20 cellular contexts compared by ENCODE assay signal in genomic region chr1:110535985-110536384, GRCh38. TPM values are rescaled to one million over a fixed set of nuclear protein-coding genes. Genes with fewer than 3 reads are reported as not detected.
DNase-seq lines count a peak whose midpoint lies in the region; ATAC-seq, FAIRE-seq and TF ChIP-seq lines count a peak whose summit lies in the region.
"Had no signal": no experiment of that assay in that cellular context is flagged by ENCODE, and none has a peak within 500 bp of the region (broad histone marks: within the 10 kb centered on the region; RNA-seq: fewer than 3 reads in every experiment).

No MANE protein-coding gene starts in this region.

- POLR2A ChIA-PET in A673 (lab: Charles Lee; ENCODE audit: low non-redundant PET) = no interaction called here
- POLR2A ChIA-PET in endothelial cell of umbilical vein (lab: Charles Lee) = no interaction called here
- POLR2A ChIA-PET in activated CD8-positive, alpha-beta T cell treated with anti-CD3 and anti-CD28 coated beads for 36 hours (lab: Charles Lee) = no interaction called here

- H3K9me3 Mint-ChIP-seq in activated CD8-positive, alpha-beta T cell treated with anti-CD3 and anti-CD28 coated beads for 36 hours = no peaks in the 10 kb centered on the region
- H3K9me3 Mint-ChIP-seq: HFFc6 had no signal

- BruUV-seq in A673 (replicated peaks; lab: Mats Ljungman, UMichigan) (no TSS peak), endothelial cell of umbilical vein (replicated peaks; lab: Mats Ljungman, UMichigan) (no TSS peak)

- H3K4me3 Mint-ChIP-seq in activated CD8-positive, alpha-beta T cell treated with anti-CD3 and anti-CD28 coated beads for 36 hours = no peak overlapping the region
- H3K4me3 Mint-ChIP-seq: CD4-positive, CD25-positive, alpha-beta regulatory T cell; HFFc6 had no signal

- no peak for TF ChIP-seq CTCF in A673 (conservative IDR thresholded peaks at IDR 0.05; ENCODE audit: low read depth, low read length)
- TF ChIP-seq CTCF in endothelial cell of umbilical vein (IDR thresholded peaks at IDR 0.05; ENCODE audit: extremely low read depth in 1 of 2, insufficient read depth in 1 of 2, low read depth in 1 of 2, low read length in 2 of 2) = no peak
- TF ChIP-seq CTCF in activated CD8-positive, alpha-beta T cell treated with anti-CD3 and anti-CD28 coated beads for 36 hours (IDR thresholded peaks at IDR 0.05) = no peak

- CTCF ChIA-PET in A673 (lab: Charles Lee) (no interaction called here), endothelial cell of umbilical vein (lab: Charles Lee) (interaction anchor here (1.0 to 1.1 kb wide), 2 partner anchors 11 to 40 kb away, joined by 3 read pairs; no protein-coding TSS in a partner anchor)
- CTCF ChIA-PET in activated CD8-positive, alpha-beta T cell treated with anti-CD3 and anti-CD28 coated beads for 36 hours (lab: Charles Lee) = interaction anchor here (1.1 to 4.1 kb wide), 4 partner anchors 8 to 229 kb away, joined by 5 to 21 read pairs (median 8); no protein-coding TSS in a partner anchor

- H3K9me1 ChIP-seq in endothelial cell of umbilical vein (replicated peaks; ENCODE audit: control insufficient read depth, extremely low read depth, insufficient read depth, low read length) = no peaks in the 10 kb centered on the region

- no peak overlapping the region for H3K4me2 ChIP-seq in endothelial cell of umbilical vein (ENCODE audit: insufficient read depth, low read length)
- H3K4me2 ChIP-seq: KMS-11 had no signal

- H3K4me1 Mint-ChIP-seq in activated CD8-positive, alpha-beta T cell treated with anti-CD3 and anti-CD28 coated beads for 36 hours (ENCODE audit: low read depth) = no peaks in the 10 kb centered on the region
- H3K4me1 Mint-ChIP-seq: CD4-positive, CD25-positive, alpha-beta regulatory T cell had no signal

- ATAC-seq in activated CD8-positive, alpha-beta T cell treated with anti-CD3 and anti-CD28 coated beads for 36 hours = no peak
- ATAC-seq: PC-3 had no signal

- DNase-seq in A673 (ENCODE audit: low spot score) (peak; percentile 33), DMS153 treated with DMSO at 0.1 percent for 48 hours (lab: John Stamatoyannopoulos, UW; ENCODE audit: unreplicated experiment) (peak; percentile 30), NCI-H2029 (lab: John Stamatoyannopoulos, UW) (peak; percentile 57), endothelial cell of umbilical vein (ENCODE audit: low read depth, low spot score) (no peak), HK-2 (ENCODE audit: unreplicated experiment) (no peak), NCI-H2227 treated with DMSO at 0.1 percent for 48 hours (lab: John Stamatoyannopoulos, UW) (no peak)
- DNase-seq in activated CD8-positive, alpha-beta T cell treated with anti-CD3 and anti-CD28 coated beads for 36 hours = no peak
- DNase-seq: CD4-positive, CD25-positive, alpha-beta regulatory T cell; GF-D8; HFFc6; MM.1S; NCI-H1092 treated with DMSO at 0.1 percent for 48 hours; NCI-H1930; NCI-H748 treated with DMSO at 0.1 percent for 48 hours; PC-3; SW 1271 had no signal

- no peaks in the 10 kb centered on the region for H3K36me3 ChIP-seq in A673 (ENCODE audit: insufficient read depth, low read length, poor library complexity, severe bottlenecking)
- no peaks in the 10 kb centered on the region for H3K36me3 ChIP-seq in endothelial cell of umbilical vein (ENCODE audit: control insufficient read depth in 2 of 2, extremely low read depth in 1 of 2, insufficient read depth in 2 of 2, low read length in 2 of 2)
- H3K36me3 ChIP-seq: SJSA1 had no signal

- no peak overlapping the region for H2AFZ ChIP-seq in endothelial cell of umbilical vein (ENCODE audit: low read depth, low read length)

- H3K27me3 ChIP-seq in A673 (replicated peaks; ENCODE audit: insufficient read depth, low read depth, low read length, poor library complexity) (no peaks in the 10 kb centered on the region), endothelial cell of umbilical vein (ENCODE audit: control insufficient read depth in 2 of 2, insufficient read depth in 2 of 2, low read length in 2 of 2) (no peaks in the 10 kb centered on the region)

- H3K9me3 ChIP-seq in A673 (ENCODE audit: low read depth, low read length, poor library complexity, severe bottlenecking) = no peaks in the 10 kb centered on the region
- H3K9me3 ChIP-seq in endothelial cell of umbilical vein (replicated peaks; ENCODE audit: control insufficient read depth, insufficient read depth, low read length) = no peaks in the 10 kb centered on the region
- H3K9me3 ChIP-seq: SJSA1 had no signal

- H3K9ac ChIP-seq in endothelial cell of umbilical vein (replicated peaks; ENCODE audit: extremely low read depth, insufficient read depth, low read length) = no peak overlapping the region
- H3K9ac ChIP-seq: KMS-11 had no signal

- no peaks in the 10 kb centered on the region for H4K20me1 ChIP-seq in endothelial cell of umbilical vein (replicated peaks; ENCODE audit: control insufficient read depth, extremely low read depth, insufficient read depth, low read length)

- no peaks in the 10 kb centered on the region for H3K36me3 Mint-ChIP-seq in activated CD8-positive, alpha-beta T cell treated with anti-CD3 and anti-CD28 coated beads for 36 hours (ENCODE audit: low read depth)
- H3K36me3 Mint-ChIP-seq: CD4-positive, CD25-positive, alpha-beta regulatory T cell had no signal

- H3K27ac Mint-ChIP-seq in activated CD8-positive, alpha-beta T cell treated with anti-CD3 and anti-CD28 coated beads for 36 hours = no peak overlapping the region
- H3K27ac Mint-ChIP-seq: CD4-positive, CD25-positive, alpha-beta regulatory T cell; HFFc6 had no signal

- dilution Hi-C loops in endothelial cell of umbilical vein (cut with MboI; ENCODE audit: extremely low pct_ligation_motif_present, low sequenced_read_pairs) = no loop called here

- H3K79me2 ChIP-seq in endothelial cell of umbilical vein (ENCODE audit: control insufficient read depth, insufficient read depth, low read length) = no peaks in the 10 kb centered on the region

- no peak for FAIRE-seq in endothelial cell of umbilical vein (lab: Jason Lieb, UNC)
- FAIRE-seq: GM12891, H1 had no signal

- no peak overlapping the region for H3K27ac ChIP-seq in A673 (ENCODE audit: low read depth, low read length, poor library complexity, severe bottlenecking)
- H3K27ac ChIP-seq in endothelial cell of umbilical vein (ENCODE audit: insufficient read depth, low read depth, low read length) = no peak overlapping the region
- H3K27ac ChIP-seq: KMS-11, SJSA1 had no signal

- intact Hi-C loops in A673 (cut with micrococcal nuclease; ENCODE audit: unreplicated experiment) (no loop called here), endothelial cell of umbilical vein (cut with micrococcal nuclease) (no loop called here)
- intact Hi-C loops in activated CD8-positive, alpha-beta T cell treated with anti-CD3 and anti-CD28 coated beads for 36 hours (cut with micrococcal nuclease) = no loop called here

- no peak overlapping the region for H3K4me3 ChIP-seq in A673 (ENCODE audit: low read depth, low read length, poor library complexity, severe bottlenecking)
- H3K4me3 ChIP-seq in endothelial cell of umbilical vein (replicated peaks in 1 of 3; ENCODE audit: insufficient read depth in 1 of 3, low read depth in 1 of 3, low read length in 3 of 3) = no peak overlapping the region
- H3K4me3 ChIP-seq: SJSA1 had no signal

- H3K4me1 ChIP-seq in A673 (ENCODE audit: insufficient read depth, low read length, poor library complexity, severe bottlenecking) = peaks cover 9% of the 10 kb centered on the region
- H3K4me1 ChIP-seq in endothelial cell of umbilical vein (ENCODE audit: control insufficient read depth, extremely low read depth, insufficient read depth, low read length) = no peaks in the 10 kb centered on the region
- H3K4me1 ChIP-seq: SJSA1 had no signal

- no peak for TF ChIP-seq POLR2A in endothelial cell of umbilical vein (IDR thresholded peaks at IDR 0.05; ENCODE audit: low read depth, low read length)

- H3K27me3 Mint-ChIP-seq in activated CD8-positive, alpha-beta T cell treated with anti-CD3 and anti-CD28 coated beads for 36 hours = no peaks in the 10 kb centered on the region

TF ChIP-seq in endothelial cell of umbilical vein, 7 proteins besides CTCF, POLR2A, EP300 and RAD21:
- no peak for TF ChIP-seq EZH2 (IDR thresholded peaks at IDR 0.05; ENCODE audit: borderline replicate concordance, low read depth, low read length, severe bottlenecking)
- no peak for TF ChIP-seq MYC (IDR thresholded peaks at IDR 0.05; ENCODE audit: low read depth, low read length)
- no peak for TF ChIP-seq FOS (IDR thresholded peaks at IDR 0.05; ENCODE audit: borderline replicate concordance, insufficient read depth, low read length)
- TF ChIP-seq JUN (IDR thresholded peaks at IDR 0.05; ENCODE audit: borderline replicate concordance, insufficient read depth, insufficient read length, low read depth) = no peak
- TF ChIP-seq MAX (IDR thresholded peaks at IDR 0.05; ENCODE audit: insufficient read depth, insufficient read length) = no peak
- TF ChIP-seq POLR2AphosphoS5 (IDR thresholded peaks at IDR 0.05; ENCODE audit: insufficient read depth, low read depth, low read length) = no peak
- peak; percentile 11 for TF ChIP-seq GATA2 (IDR thresholded peaks at IDR 0.05; ENCODE audit: insufficient read depth, insufficient read length, low read depth, low read length)

RNA-seq across cellular contexts. Expression of gene KCNA10, which starts 17.0 kb away (rescaled TPM):
- total RNA-seq in A673 (2021) = not detected in 2 replicates
- total RNA-seq in endothelial cell of umbilical vein = not detected in 2 replicates
- polyA plus RNA-seq in endothelial cell of umbilical vein = not detected in 2 replicates
- polyA plus RNA-seq in endothelial cell of umbilical vein (2011; cell fraction: cytosol; rRNA removed) = not detected in 2 replicates
- not detected in 2 replicates for polyA plus RNA-seq in endothelial cell of umbilical vein (2011; cell fraction: nucleus; rRNA removed)
- polyA plus RNA-seq in endothelial cell of umbilical vein (2012) = not detected in 2 replicates
- polyA minus RNA-seq in endothelial cell of umbilical vein = not detected in 2 replicates
- not detected for polyA minus RNA-seq in endothelial cell of umbilical vein (2011; cell fraction: cytosol; rRNA and poly(A)+ RNA removed)
- polyA minus RNA-seq in endothelial cell of umbilical vein (2011; cell fraction: nucleus; rRNA and poly(A)+ RNA removed) = not detected in 2 replicates
- not detected for total RNA-seq in activated CD8-positive, alpha-beta T cell treated with anti-CD3 and anti-CD28 coated beads for 36 hours
- total RNA-seq: CD4-positive, CD25-positive, alpha-beta regulatory T cell; H1; HFFc6; PC-3; SJSA1 had no signal
- polyA plus RNA-seq: CD4-positive, CD25-positive, alpha-beta regulatory T cell; H1 had no signal

Comparison
In these comparisons a context has a peak if more than half of its experiments do, and no peak if none do; other contexts are left out.
1. DNase-seq: peak in A673 (single experiment), DMS153 treated with DMSO at 0.1 percent for 48 hours (single experiment) and NCI-H2029 (single experiment); none in endothelial cell of umbilical vein (single experiment), HK-2 (single experiment), activated CD8-positive, alpha-beta T cell treated with anti-CD3 and anti-CD28 coated beads for 36 hours (single experiment) and NCI-H2227 treated with DMSO at 0.1 percent for 48 hours (single experiment).